In the genomic region with DNA sequence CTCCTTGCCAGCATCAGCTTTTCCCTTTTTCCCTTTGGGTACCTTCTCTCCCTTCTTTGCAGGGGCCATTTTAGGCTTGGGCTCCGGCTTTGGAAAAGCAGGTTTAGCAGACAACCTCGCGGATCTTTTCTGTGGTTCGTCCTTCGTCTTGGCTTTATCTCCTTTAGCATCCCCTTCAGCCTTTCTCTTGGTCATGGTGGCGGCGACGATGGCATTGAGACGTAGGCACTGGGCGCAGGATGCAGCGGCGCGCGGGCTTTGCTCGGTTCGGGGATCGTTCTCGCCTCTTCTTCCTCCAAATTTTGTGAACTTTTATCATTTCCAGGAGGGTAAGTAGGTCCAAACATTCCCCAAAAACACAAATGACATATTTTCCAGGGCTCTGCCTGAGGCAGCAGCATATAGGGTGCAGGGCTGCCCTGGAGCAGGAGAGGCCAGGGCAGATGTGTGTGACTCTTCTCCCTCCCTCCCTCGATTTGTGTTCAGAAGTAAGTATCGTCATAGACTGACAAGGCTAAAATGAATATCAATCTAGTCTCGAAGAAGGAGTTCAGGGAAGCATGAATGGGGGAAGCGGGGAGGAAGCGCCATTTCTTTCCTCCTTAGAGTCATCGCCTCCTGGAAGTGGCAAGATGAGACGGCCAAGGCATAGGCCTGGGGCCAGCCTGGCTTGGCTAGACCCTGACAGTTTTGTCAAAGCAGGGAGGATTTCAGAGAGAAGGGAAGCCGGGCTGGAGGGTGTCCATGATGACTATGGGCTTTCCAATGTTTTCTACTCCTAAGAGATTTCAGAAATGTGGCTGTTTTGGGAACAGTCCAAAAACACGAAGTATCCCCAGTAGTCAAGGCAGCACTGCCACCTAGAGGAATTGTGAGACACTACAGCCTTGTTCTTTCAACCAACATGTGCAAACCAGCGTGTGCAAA, we compare ENCODE assay signal across 8 cellular contexts. TPM values are rescaled to one million over a fixed set of nuclear protein-coding genes. Genes with fewer than 3 reads are reported as not detected.
DNase-seq lines count a peak whose midpoint lies in the region; ATAC-seq and TF ChIP-seq lines count a peak whose summit lies in the region.

No MANE protein-coding gene starts in this region.

- H3K4me1 ChIP-seq in BE2C (peaks cover 3% of the 10 kb centered on the region; the same call in 1 of the 2 replicates), colonic mucosa (no peaks in the 10 kb centered on the region)

- CTCF ChIA-PET in HEK293T (lab: Yijun Ruan, JAX): no interaction called here

- intact Hi-C loops in colonic mucosa (cut with DNase I): loop anchor here (5.0 to 10.0 kb wide), 2 partner anchors 202 to 331 kb away; no protein-coding TSS in a partner anchor

- no peak overlapping the region for H3K27ac ChIP-seq in colonic mucosa

- H3K9ac ChIP-seq in colonic mucosa (ENCODE audit: low read depth in 2 of 2, low read length in 2 of 2): no peak overlapping the region

- ATAC-seq in left lobe of liver (peak; percentile 98), HG03280 (IDR thresholded peaks at IDR 0.05; ENCODE audit: unreplicated experiment) (no peak)

- H3K4me3 ChIP-seq in BE2C (ENCODE audit: low read depth, low read length) (no peak overlapping the region), colonic mucosa (no peak overlapping the region)

- DNase-seq in BE2C (peak; percentile 73), HEK293T (ENCODE audit: extremely low spot score) (peak; percentile 79), NCI-H510A treated with DMSO at 0.1 percent for 48 hours (lab: John Stamatoyannopoulos, UW) (peak; percentile 87), colonic mucosa (peak; percentile 75), left lobe of liver (ENCODE audit: low spot score) (peak; percentile 72)
- DNase-seq in activated CD4-positive, alpha-beta T cell treated with anti-CD3 and anti-CD28 coated beads for 1 hour: peak; percentile 13
- peak; percentile 33 for DNase-seq in stimulated activated CD4-positive, alpha-beta T cell treated with anti-CD3 and anti-CD28 coated beads, Interleukin-4, amount 100 ng/mL, for 1 hour

- no peaks in the 10 kb centered on the region for H3K36me3 ChIP-seq in BE2C
- H3K36me3 ChIP-seq in colonic mucosa: no peaks in the 10 kb centered on the region

- POLR2A ChIA-PET in HEK293T (lab: Yijun Ruan, JAX): no interaction called here

- peak; percentile 99 for TF ChIP-seq CTCF in BE2C (IDR thresholded peaks at IDR 0.05; ENCODE audit: low read depth, low read length)
- TF ChIP-seq CTCF in colonic mucosa (IDR thresholded peaks at IDR 0.05): peak; percentile 86

- no peaks in the 10 kb centered on the region for H3K27me3 ChIP-seq in BE2C
- H3K27me3 ChIP-seq in colonic mucosa: no peaks in the 10 kb centered on the region

- no peaks in the 10 kb centered on the region for H3K9me3 ChIP-seq in BE2C
- no peaks in the 10 kb centered on the region for H3K9me3 ChIP-seq in colonic mucosa

TF ChIP-seq in HEK293T, 16 proteins besides CTCF, POLR2A, EP300 and RAD21:
- TF ChIP-seq SUZ12 (IDR thresholded peaks at IDR 0.05) (no peak), BHLHE40 (IDR thresholded peaks at IDR 0.05; ENCODE audit: borderline replicate concordance) (no peak), NFRKB (IDR thresholded peaks at IDR 0.05) (no peak), FOXA1 (IDR thresholded peaks at IDR 0.05) (no peak), FOXK2 (IDR thresholded peaks at IDR 0.05) (no peak), FOXM1 (IDR thresholded peaks at IDR 0.05; ENCODE audit: borderline replicate concordance) (no peak), L3MBTL2 (conservative IDR thresholded peaks at IDR 0.05) (no peak), LEF1 (IDR thresholded peaks at IDR 0.05; ENCODE audit: borderline replicate concordance) (no peak), ZNF384 (IDR thresholded peaks at IDR 0.05) (no peak), TARDBP (IDR thresholded peaks at IDR 0.05) (no peak), SP1 (IDR thresholded peaks at IDR 0.05) (no peak), HDGF (IDR thresholded peaks at IDR 0.05; ENCODE audit: borderline replicate concordance) (no peak), ELF4 (IDR thresholded peaks at IDR 0.05) (no peak), ARNT (IDR thresholded peaks at IDR 0.05) (no peak)
- TF ChIP-seq, protein P1, sequence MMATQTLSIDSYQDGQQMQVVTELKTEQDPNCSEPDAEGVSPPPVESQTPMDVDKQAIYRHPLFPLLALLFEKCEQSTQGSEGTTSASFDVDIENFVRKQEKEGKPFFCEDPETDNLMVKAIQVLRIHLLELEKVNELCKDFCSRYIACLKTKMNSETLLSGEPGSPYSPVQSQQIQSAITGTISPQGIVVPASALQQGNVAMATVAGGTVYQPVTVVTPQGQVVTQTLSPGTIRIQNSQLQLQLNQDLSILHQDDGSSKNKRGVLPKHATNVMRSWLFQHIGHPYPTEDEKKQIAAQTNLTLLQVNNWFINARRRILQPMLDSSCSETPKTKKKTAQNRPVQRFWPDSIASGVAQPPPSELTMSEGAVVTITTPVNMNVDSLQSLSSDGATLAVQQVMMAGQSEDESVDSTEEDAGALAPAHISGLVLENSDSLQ (IDR thresholded peaks at IDR 0.05): no peak
TF ChIP-seq in HEK293T: peak in this region for 0.

RNA-seq across cellular contexts. Expression of a gene that starts 13.2 kb away (rescaled TPM):
- not detected for polyA plus RNA-seq in BE2C (2012; ENCODE audit: insufficient read depth, insufficient read length, low read depth)
- not detected for total RNA-seq in colonic mucosa
- total RNA-seq in left lobe of liver: not detected

RNA-seq across cellular contexts. Expression of a gene that starts 43.6 kb away (rescaled TPM):
- polyA plus RNA-seq in BE2C (2012; ENCODE audit: insufficient read depth, insufficient read length, low read depth): 22.5 TPM
- total RNA-seq in colonic mucosa (10 to 100 TPM; 28.9 to 52.1 TPM), left lobe of liver (25.9 TPM)

Comparison
In these comparisons a context has a peak if more than half of its experiments do, and no peak if none do; other contexts are left out.
1. DNase-seq: peak in every context shown above with its lines; median percentile 87 in NCI-H510A treated with DMSO at 0.1 percent for 48 hours; 79 in HEK293T; 75 in colonic mucosa; 73 in BE2C; 72 in left lobe of liver; 33 in stimulated activated CD4-positive, alpha-beta T cell treated with anti-CD3 and anti-CD28 coated beads, Interleukin-4, amount 100 ng/mL, for 1 hour; 13 in activated CD4-positive, alpha-beta T cell treated with anti-CD3 and anti-CD28 coated beads for 1 hour.